Comparison of ENCODE assay signal across 1 cellular context in genomic region chr19:43784981-43785808, GRCh38.
A peak's percentile ranks its signal among the peaks of the same experiment; 100 is the strongest.
TF ChIP-seq lines count a peak whose summit lies in the region.

No MANE protein-coding gene starts in this region.

TF ChIP-seq in K562, 482 proteins besides CTCF, POLR2A, EP300 and RAD21 (continued from another document):
- TF ChIP-seq FOXP4 (CRISPR knock-in tag; IDR thresholded peaks at IDR 0.05; ENCODE audit: borderline replicate concordance) (no peak), ZNF24 (IDR thresholded peaks at IDR 0.05) (no peak), HMGXB4 (CRISPR knock-in tag; IDR thresholded peaks at IDR 0.05) (no peak), BACH1 (tag; IDR thresholded peaks at IDR 0.05) (no peak), ZNF780A (CRISPR knock-in tag; IDR thresholded peaks at IDR 0.05) (no peak), HNRNPLL (IDR thresholded peaks at IDR 0.05; ENCODE audit: low read depth, low read length, poor library complexity, severe bottlenecking) (no peak), L3MBTL2 (IDR thresholded peaks at IDR 0.05) (peak; percentile 40; the same call in 1 of the 2 replicates), JUND (IDR thresholded peaks at IDR 0.05; ENCODE audit: borderline replicate concordance, low read depth, low read length) (peak; percentile 53; the same call in 1 of the 2 replicates), JUND (tag; IDR thresholded peaks at IDR 0.05; ENCODE audit: borderline replicate concordance, low read depth, low read length) (peak; percentile 58; the same call in 1 of the 3 replicates), ZFP36 (IDR thresholded peaks at IDR 0.05; ENCODE audit: low read depth, low read length, partially characterized antibody) (peak; percentile 83), GATA2 (CRISPR knock-in tag; IDR thresholded peaks at IDR 0.05) (no peak), SNAPC5 (CRISPR knock-in tag; IDR thresholded peaks at IDR 0.05) (no peak), ZZZ3 (IDR thresholded peaks at IDR 0.05) (no peak), SMARCA5 (IDR thresholded peaks at IDR 0.05) (no peak), ZEB2 (IDR thresholded peaks at IDR 0.05) (no peak), HDAC3 (IDR thresholded peaks at IDR 0.05; ENCODE audit: borderline replicate concordance, partially characterized antibody) (no peak), SIN3B (IDR thresholded peaks at IDR 0.05; ENCODE audit: low read depth) (no peak), EZH2 (IDR thresholded peaks at IDR 0.05; ENCODE audit: borderline replicate concordance, low read depth, low read length) (no peak), CBX5 (IDR thresholded peaks at IDR 0.05; ENCODE audit: borderline replicate concordance, low read depth) (0 out of 2 replicates have a peak, but pooled peaks have one; percentile 18), PHF8 (IDR thresholded peaks at IDR 0.05; ENCODE audit: borderline replicate concordance, low read length) (peak; percentile 20; the same call in 1 of the 2 replicates), ZNF740 (CRISPR knock-in tag; IDR thresholded peaks at IDR 0.05) (no peak), ZNF740 (tag; IDR thresholded peaks at IDR 0.05) (0 out of 4 replicates have a peak, but pooled peaks of 1 of the 2 experiments have one; percentile 30), ZNF699 (CRISPR knock-in tag; IDR thresholded peaks at IDR 0.05; ENCODE audit: insufficient replicate concordance) (no peak), ZNF175 (CRISPR knock-in tag; IDR thresholded peaks at IDR 0.05; ENCODE audit: low read depth) (no peak), PHB2 (IDR thresholded peaks at IDR 0.05; ENCODE audit: low read depth) (no peak), THAP7 (CRISPR knock-in tag; IDR thresholded peaks at IDR 0.05) (no peak), ZFX (CRISPR knock-in tag; IDR thresholded peaks at IDR 0.05) (peak; percentile 73), CXXC5 (CRISPR knock-in tag; IDR thresholded peaks at IDR 0.05) (peak; percentile 57; the same call in 1 of the 2 replicates), DACH1 (IDR thresholded peaks at IDR 0.05; ENCODE audit: partially characterized antibody) (no peak), ZNF592 (IDR thresholded peaks at IDR 0.05) (peak; percentile 91), ZNF274 (IDR thresholded peaks at IDR 0.05; ENCODE audit: borderline replicate concordance, low read depth, low read length) (no peak), U2AF1 (optimal IDR thresholded peaks at IDR 0.05; ENCODE audit: low read depth, low read length) (no peak), CREB1 (IDR thresholded peaks at IDR 0.05) (no peak), CREB1 (CRISPR knock-in tag; IDR thresholded peaks at IDR 0.05) (peak; percentile 18; the same call in 1 of the 2 replicates), CCNT2 (IDR thresholded peaks at IDR 0.05; ENCODE audit: borderline replicate concordance, extremely low read depth, insufficient read length, low read depth, low read length) (no peak), ZNF431 (CRISPR knock-in tag; IDR thresholded peaks at IDR 0.05) (no peak), CREB3 (tag; conservative IDR thresholded peaks at IDR 0.05; ENCODE audit: low read depth) (0 out of 2 replicates have a peak, but pooled peaks have one; percentile 38), BRF2 (IDR thresholded peaks at IDR 0.05; ENCODE audit: borderline replicate concordance, insufficient read depth, insufficient read length) (no peak), DIDO1 (tag; IDR thresholded peaks at IDR 0.05; ENCODE audit: low read depth) (no peak), SRSF1 (IDR thresholded peaks at IDR 0.05; ENCODE audit: low read depth, low read length) (no peak), ZNF212 (CRISPR knock-in tag; IDR thresholded peaks at IDR 0.05) (no peak), ZNF639 (CRISPR knock-in tag; conservative IDR thresholded peaks at IDR 0.05 in 1 of 2, IDR thresholded peaks at IDR 0.05 in 1 of 2) (peak in 1 of 2 experiments; percentile 59; a peak in 1 of 4 replicates)
